ENCODE assay signal across 19 cellular contexts in genomic region chr4:22508376-22508775, GRCh38. TPM values are rescaled to one million over a fixed set of nuclear protein-coding genes. Genes with fewer than 3 reads are reported as not detected.
DNase-seq lines count a peak whose midpoint lies in the region; TF ChIP-seq lines count a peak whose summit lies in the region.
"Had no signal": no experiment of that assay in that cellular context is flagged by ENCODE, and none has a peak within 500 bp of the region (broad histone marks: within the 10 kb centered on the region; RNA-seq: fewer than 3 reads in every experiment).

No MANE protein-coding gene starts in this region.

- no peak overlapping the region for H3K4me2 ChIP-seq in trophoblast cell (ENCODE audit: low read length)

- H3K27me3 ChIP-seq in trophoblast cell (ENCODE audit: insufficient read depth, low read length): no peaks in the 10 kb centered on the region
- H3K27me3 ChIP-seq: SJCRH30 had no signal

- H2BK12ac ChIP-seq in trophoblast cell (ENCODE audit: low read length): no peak overlapping the region

- H3K27ac Mint-ChIP-seq in IgD-negative memory B cell: peak overlapping the region in 2 of 3 donors; percentile 6 to 63
- no peak overlapping the region for H3K27ac Mint-ChIP-seq in T-helper 2 cell treated with Interferon-gamma antibody and Interleukin-4, amounts not matched to agents 5 μg/mL and 100 μg/mL, for 36 hours

- H3K79me1 ChIP-seq in trophoblast cell (ENCODE audit: low read length): no peaks in the 10 kb centered on the region

- no peak overlapping the region for H4K8ac ChIP-seq in trophoblast cell (ENCODE audit: low read depth, low read length)

- peaks cover 0 to 2% (median 0%) of the 10 kb centered on the region in 3 donors for H3K4me1 Mint-ChIP-seq in IgD-negative memory B cell
- H3K4me1 Mint-ChIP-seq in T-helper 2 cell treated with Interferon-gamma antibody and Interleukin-4, amounts not matched to agents 5 μg/mL and 100 μg/mL, for 36 hours (ENCODE audit: low read depth): peaks cover 28% of the 10 kb centered on the region

- H3K9ac ChIP-seq in trophoblast cell (ENCODE audit: low read length): no peak overlapping the region

- H3K27ac ChIP-seq in trophoblast cell (ENCODE audit: low read depth, low read length): no peak overlapping the region
- H3K27ac ChIP-seq: C4-2B, HL-60, SJCRH30 had no signal

- H3K9me3 ChIP-seq in trophoblast cell (ENCODE audit: insufficient read depth, low read depth, low read length): no peaks in the 10 kb centered on the region
- H3K9me3 ChIP-seq: SJCRH30 had no signal

- peaks cover 0 to 2% of the 10 kb centered on the region in 2 experiments for H3K4me1 ChIP-seq in trophoblast cell (ENCODE audit: control insufficient read depth in 1 of 2, insufficient read depth in 2 of 2, low read length in 2 of 2)
- H3K4me1 ChIP-seq: SJCRH30 had no signal

- H3K4me3 ChIP-seq in fibroblast of the aortic adventitia (ENCODE audit: low read depth, low read length): no peak overlapping the region
- H3K4me3 ChIP-seq in trophoblast cell (ENCODE audit: low read depth, low read length): no peak overlapping the region
- H3K4me3 ChIP-seq: SJCRH30 had no signal

- H2AK5ac ChIP-seq in trophoblast cell (ENCODE audit: low read length): no peak overlapping the region

- no peaks in the 10 kb centered on the region for H3K36me3 Mint-ChIP-seq in IgD-negative memory B cell
- H3K36me3 Mint-ChIP-seq in T-helper 2 cell treated with Interferon-gamma antibody and Interleukin-4, amounts not matched to agents 5 μg/mL and 100 μg/mL, for 36 hours (ENCODE audit: low read depth): no peaks in the 10 kb centered on the region

- H2BK5ac ChIP-seq in trophoblast cell (ENCODE audit: low read depth, low read length, poor library complexity): no peak overlapping the region

- no peak overlapping the region for H3K18ac ChIP-seq in trophoblast cell (ENCODE audit: low read length)

- no peak overlapping the region for H2AFZ ChIP-seq in trophoblast cell (ENCODE audit: insufficient read depth, low read length, poor library complexity)

- no peak for TF ChIP-seq CTCF in fibroblast of the aortic adventitia (IDR thresholded peaks at IDR 0.05; ENCODE audit: insufficient read depth, low read length)

- no peak overlapping the region for H2BK120ac ChIP-seq in trophoblast cell (ENCODE audit: insufficient read depth, low read length, poor library complexity)

- peak; percentile 10 for DNase-seq in SK-N-DZ (ENCODE audit: low spot score)
- peak; percentile 22 for DNase-seq in fibroblast of the aortic adventitia (ENCODE audit: low read depth)
- peak; percentile 23 to 76 for DNase-seq in trophoblast cell
- DNase-seq in OCI-M1 (lab: John Stamatoyannopoulos, UW): no peak
- no peak for DNase-seq in C1 segment of cervical spinal cord (lab: John Stamatoyannopoulos, UW)
- no peak for DNase-seq in activated CD4-positive, alpha-beta T cell treated with anti-CD3 and anti-CD28 coated beads for 4 hours
- DNase-seq in T-helper 2 cell treated with Interferon-gamma antibody and Interleukin-4, amounts not matched to agents 5 μg/mL and 100 μg/mL, for 36 hours (ENCODE audit: low spot score): no peak
- DNase-seq: ACHN, DND-41, Kasumi-1, NCI-H1417, NCI-H187 treated with DMSO at 0.1 percent for 48 hours, NCI-H226, NCI-H524, NCI-H82, SJCRH30 had no signal

- WGBS in trophoblast cell (ENCODE audit: extremely low coverage, insufficient coverage, insufficient read length): no CpG with 5 or more reads among the region's 3 CpGs

- H3K79me2 ChIP-seq in trophoblast cell (ENCODE audit: control insufficient read depth, insufficient read depth, low read length, poor library complexity): peaks cover 4% of the 10 kb centered on the region

- no peaks in the 10 kb centered on the region for H3K36me3 ChIP-seq in trophoblast cell (ENCODE audit: control insufficient read depth in 1 of 2, insufficient read depth in 2 of 2, low read length in 2 of 2)
- H3K36me3 ChIP-seq: SJCRH30 had no signal

- H3K23ac ChIP-seq in trophoblast cell (ENCODE audit: low read length): no peak overlapping the region

- H3K9me3 Mint-ChIP-seq in IgD-negative memory B cell: peaks cover 3 to 18% (median 13%) of the 10 kb centered on the region in 3 donors
- no peaks in the 10 kb centered on the region for H3K9me3 Mint-ChIP-seq in T-helper 2 cell treated with Interferon-gamma antibody and Interleukin-4, amounts not matched to agents 5 μg/mL and 100 μg/mL, for 36 hours

- peaks cover 2% of the 10 kb centered on the region for H3K27me3 Mint-ChIP-seq in IgD-negative memory B cell
- H3K27me3 Mint-ChIP-seq in T-helper 2 cell treated with Interferon-gamma antibody and Interleukin-4, amounts not matched to agents 5 μg/mL and 100 μg/mL, for 36 hours (ENCODE audit: low read depth): no peaks in the 10 kb centered on the region

- H4K12ac ChIP-seq in trophoblast cell (ENCODE audit: low read depth, low read length): no peak overlapping the region

- no peak overlapping the region for H3K4me3 Mint-ChIP-seq in IgD-negative memory B cell
- H3K4me3 Mint-ChIP-seq in T-helper 2 cell treated with Interferon-gamma antibody and Interleukin-4, amounts not matched to agents 5 μg/mL and 100 μg/mL, for 36 hours: no peak overlapping the region

- H4K91ac ChIP-seq in trophoblast cell (ENCODE audit: low read depth, low read length): no peak overlapping the region

- no peak overlapping the region for H3K4ac ChIP-seq in trophoblast cell (ENCODE audit: low read depth, low read length)

- H3K14ac ChIP-seq in trophoblast cell (ENCODE audit: low read length): no peak overlapping the region

RNA-seq across cellular contexts. Expression of gene ADGRA3, which starts 7.5 kb away (rescaled TPM):
- polyA plus RNA-seq in IgD-negative memory B cell: 0.14 TPM
- 51.7 and 53.5 TPM in 2 replicates for polyA plus RNA-seq in SK-N-DZ (2014; cell fraction: cytosol; rRNA removed)
- polyA plus RNA-seq in SK-N-DZ (2014; cell fraction: nucleus; rRNA removed): 115 and 182 TPM in 2 replicates
- 22.8 and 31.9 TPM in 2 replicates for total RNA-seq in fibroblast of the aortic adventitia (ENCODE audit: low replicate concordance)
- 12.6 and 15.3 TPM in 2 replicates for polyA plus RNA-seq in trophoblast cell (2013)

Comparison
In these comparisons a context has a peak if more than half of its experiments do, and no peak if none do; other contexts are left out.
1. DNase-seq: peak in SK-N-DZ (single experiment), fibroblast of the aortic adventitia (single experiment) and trophoblast cell (2 of 2); none in OCI-M1 (single experiment), C1 segment of cervical spinal cord (0 of 14), activated CD4-positive, alpha-beta T cell treated with anti-CD3 and anti-CD28 coated beads for 4 hours (0 of 2) and T-helper 2 cell treated with Interferon-gamma antibody and Interleukin-4, amounts not matched to agents 5 μg/mL and 100 μg/mL, for 36 hours (single experiment).